In genomic region chr7:94289071-94289470, GRCh38 we compare ENCODE assay signal across 9 cellular contexts.
DNase-seq lines count a peak whose midpoint lies in the region; ATAC-seq, FAIRE-seq and TF ChIP-seq lines count a peak whose summit lies in the region.
"Had no signal": no experiment of that assay in that cellular context is flagged by ENCODE, and none has a peak within 500 bp of the region (broad histone marks: within the 10 kb centered on the region; RNA-seq: fewer than 3 reads in every experiment).

No MANE protein-coding gene starts in this region.

- POLR2A ChIA-PET in activated CD8-positive, alpha-beta T cell treated with anti-CD3 and anti-CD28 coated beads for 36 hours (lab: Charles Lee) = no interaction called here
- POLR2A ChIA-PET in activated CD8-positive, alpha-beta T cell treated with anti-CD3 and anti-CD28 coated beads, Interleukin-2, amount 10 ng/mL, durations not matched to agents 7 days and 5 days (lab: Charles Lee) = no interaction called here

- H3K27ac ChIP-seq in left lung = no peak overlapping the region
- H3K27ac ChIP-seq in aorta (ENCODE audit: low read depth in 1 of 2, low read length in 2 of 2) = no peak overlapping the region

- TF ChIP-seq CTCF in activated CD8-positive, alpha-beta T cell treated with anti-CD3 and anti-CD28 coated beads for 36 hours (IDR thresholded peaks at IDR 0.05) = no peak
- TF ChIP-seq CTCF in choroid plexus epithelial cell (conservative IDR thresholded peaks at IDR 0.05; ENCODE audit: low read depth, low read length) = peak; percentile 100
- peak; percentile 44 to 70 for TF ChIP-seq CTCF in left lung (IDR thresholded peaks at IDR 0.05)

- no peaks in the 10 kb centered on the region for H3K9me3 ChIP-seq in left lung
- H3K9me3 ChIP-seq in aorta (ENCODE audit: control insufficient read depth, low read length) = no peaks in the 10 kb centered on the region

- no peak overlapping the region for H3K4me3 Mint-ChIP-seq in activated CD8-positive, alpha-beta T cell treated with anti-CD3 and anti-CD28 coated beads for 36 hours
- H3K4me3 Mint-ChIP-seq in activated CD8-positive, alpha-beta T cell treated with anti-CD3 and anti-CD28 coated beads, Interleukin-2, amount 10 ng/mL, durations not matched to agents 7 days and 5 days = no peak overlapping the region
- H3K4me3 Mint-ChIP-seq: CD4-positive, CD25-positive, alpha-beta regulatory T cell had no signal

- no peak overlapping the region for H3K27ac Mint-ChIP-seq in activated CD8-positive, alpha-beta T cell treated with anti-CD3 and anti-CD28 coated beads for 36 hours
- H3K27ac Mint-ChIP-seq in activated CD8-positive, alpha-beta T cell treated with anti-CD3 and anti-CD28 coated beads, Interleukin-2, amount 10 ng/mL, durations not matched to agents 7 days and 5 days = no peak overlapping the region
- H3K27ac Mint-ChIP-seq: CD4-positive, CD25-positive, alpha-beta regulatory T cell had no signal

- no peaks in the 10 kb centered on the region for H3K4me1 Mint-ChIP-seq in activated CD8-positive, alpha-beta T cell treated with anti-CD3 and anti-CD28 coated beads for 36 hours (ENCODE audit: low read depth)
- no peaks in the 10 kb centered on the region for H3K4me1 Mint-ChIP-seq in activated CD8-positive, alpha-beta T cell treated with anti-CD3 and anti-CD28 coated beads, Interleukin-2, amount 10 ng/mL, durations not matched to agents 7 days and 5 days (ENCODE audit: low read depth)
- H3K4me1 Mint-ChIP-seq: CD4-positive, CD25-positive, alpha-beta regulatory T cell had no signal

- H3K4me3 ChIP-seq in choroid plexus epithelial cell (ENCODE audit: low read depth, low read length) = no peak overlapping the region
- H3K4me3 ChIP-seq in left lung = no peak overlapping the region
- no peak overlapping the region for H3K4me3 ChIP-seq in aorta (ENCODE audit: low read length in 2 of 2)

- H3K4me1 ChIP-seq in left lung = no peaks in the 10 kb centered on the region
- no peaks in the 10 kb centered on the region for H3K4me1 ChIP-seq in aorta (ENCODE audit: control insufficient read depth in 1 of 2, insufficient read depth in 2 of 2, low read length in 2 of 2)

- H3K27me3 ChIP-seq in left lung (peaks cover 0 to 4% of the 10 kb centered on the region in 2 donors), aorta (ENCODE audit: control insufficient read depth in 1 of 2, insufficient read depth in 2 of 2, low read length in 1 of 2) (no peaks in the 10 kb centered on the region)

- ATAC-seq in activated CD8-positive, alpha-beta T cell treated with anti-CD3 and anti-CD28 coated beads for 36 hours = no peak
- ATAC-seq in activated CD8-positive, alpha-beta T cell treated with anti-CD3 and anti-CD28 coated beads, Interleukin-2, amount 10 ng/mL, durations not matched to agents 7 days and 5 days = no peak
- ATAC-seq in left lung (peak; percentile 97), aorta (ENCODE audit: low FRiP score) (peak; percentile 83)

- H3K9me3 Mint-ChIP-seq in activated CD8-positive, alpha-beta T cell treated with anti-CD3 and anti-CD28 coated beads for 36 hours = no peaks in the 10 kb centered on the region
- H3K9me3 Mint-ChIP-seq in activated CD8-positive, alpha-beta T cell treated with anti-CD3 and anti-CD28 coated beads, Interleukin-2, amount 10 ng/mL, durations not matched to agents 7 days and 5 days (ENCODE audit: insufficient read depth) = no peaks in the 10 kb centered on the region

- intact Hi-C loops in activated CD8-positive, alpha-beta T cell treated with anti-CD3 and anti-CD28 coated beads for 36 hours (cut with micrococcal nuclease) = no loop called here
- intact Hi-C loops in left lung (cut with DNase I) = loop anchor here in 1 of 2 donors (5.0 kb wide), 1 partner anchor 148 kb away; no protein-coding TSS in a partner anchor
- intact Hi-C loops in aorta (cut with DNase I) = loop anchor here (1.0 to 2.0 kb wide), 2 partner anchors 147 to 148 kb away; no protein-coding TSS in a partner anchor

- peak; percentile 5 for DNase-seq in activated CD8-positive, alpha-beta T cell treated with anti-CD3 and anti-CD28 coated beads for 36 hours
- DNase-seq in activated CD8-positive, alpha-beta T cell treated with anti-CD3 and anti-CD28 coated beads, Interleukin-2, amount 10 ng/mL, durations not matched to agents 7 days and 5 days = no peak
- DNase-seq in NCI-H526 (lab: John Stamatoyannopoulos, UW) (peak; percentile 66 to 87), choroid plexus epithelial cell (ENCODE audit: low read depth) (peak; percentile 96), left lung (peak in 1 of 2 donors; percentile 47), aorta (peak; percentile 72 to 76), germinal center (ENCODE audit: low spot score) (no peak), GM12891 (ENCODE audit: insufficient read length, low spot score) (no peak)
- DNase-seq: CD4-positive, CD25-positive, alpha-beta regulatory T cell had no signal

- TF ChIP-seq POLR2A in GM12891 (IDR thresholded peaks at IDR 0.05; ENCODE audit: low read depth, low read length) = no peak

- FAIRE-seq in GM12891 (lab: Jason Lieb, UNC) = no peak

- CTCF ChIA-PET in activated CD8-positive, alpha-beta T cell treated with anti-CD3 and anti-CD28 coated beads for 36 hours (lab: Charles Lee) = interaction anchor here (0.9 kb wide), 1 partner anchor 9 kb away, joined by 3 read pairs; no protein-coding TSS in a partner anchor
- CTCF ChIA-PET in activated CD8-positive, alpha-beta T cell treated with anti-CD3 and anti-CD28 coated beads, Interleukin-2, amount 10 ng/mL, durations not matched to agents 7 days and 5 days (lab: Charles Lee) = interaction anchor here (0.7 kb wide), 1 partner anchor 75 kb away, joined by 3 read pairs; no protein-coding TSS in a partner anchor

- H3K36me3 Mint-ChIP-seq in activated CD8-positive, alpha-beta T cell treated with anti-CD3 and anti-CD28 coated beads for 36 hours (ENCODE audit: low read depth) = no peaks in the 10 kb centered on the region
- H3K36me3 Mint-ChIP-seq in activated CD8-positive, alpha-beta T cell treated with anti-CD3 and anti-CD28 coated beads, Interleukin-2, amount 10 ng/mL, durations not matched to agents 7 days and 5 days (ENCODE audit: low read depth) = no peaks in the 10 kb centered on the region
- H3K36me3 Mint-ChIP-seq: CD4-positive, CD25-positive, alpha-beta regulatory T cell had no signal

- H3K27me3 Mint-ChIP-seq in activated CD8-positive, alpha-beta T cell treated with anti-CD3 and anti-CD28 coated beads for 36 hours = peaks cover 6% of the 10 kb centered on the region
- peaks cover 6% of the 10 kb centered on the region for H3K27me3 Mint-ChIP-seq in activated CD8-positive, alpha-beta T cell treated with anti-CD3 and anti-CD28 coated beads, Interleukin-2, amount 10 ng/mL, durations not matched to agents 7 days and 5 days (ENCODE audit: low read depth)
- H3K27me3 Mint-ChIP-seq: CD4-positive, CD25-positive, alpha-beta regulatory T cell had no signal

- no peaks in the 10 kb centered on the region for H3K36me3 ChIP-seq in left lung
- no peaks in the 10 kb centered on the region for H3K36me3 ChIP-seq in aorta (ENCODE audit: control insufficient read depth in 1 of 2, insufficient read depth in 2 of 2, low read length in 1 of 2)

- 21 to 34% methylated on average over 1 of the region's 1 CpG for WGBS in aorta, 2 donors

TF ChIP-seq in GM12891, 5 proteins besides CTCF, POLR2A, EP300 and RAD21:
- TF ChIP-seq SPI1 (IDR thresholded peaks at IDR 0.05; ENCODE audit: low read depth, low read length) (no peak), POU2F2 (IDR thresholded peaks at IDR 0.05; ENCODE audit: low read depth, low read length) (no peak), PAX5 (IDR thresholded peaks at IDR 0.05; ENCODE audit: insufficient read depth, low read length, severe bottlenecking) (no peak), POLR2AphosphoS5 (IDR thresholded peaks at IDR 0.05; ENCODE audit: low read depth, low read length) (no peak), TAF1 (IDR thresholded peaks at IDR 0.05; ENCODE audit: low read depth, low read length) (no peak)

Comparison
In these comparisons a context has a peak if more than half of its experiments do, and no peak if none do; other contexts are left out.
1. DNase-seq: peak in activated CD8-positive, alpha-beta T cell treated with anti-CD3 and anti-CD28 coated beads for 36 hours (single experiment), NCI-H526 (2 of 2), choroid plexus epithelial cell (single experiment) and aorta (2 of 2); none in activated CD8-positive, alpha-beta T cell treated with anti-CD3 and anti-CD28 coated beads, Interleukin-2, amount 10 ng/mL, durations not matched to agents 7 days and 5 days (single experiment), germinal center (single experiment) and GM12891 (single experiment).
2. ATAC-seq: peak in left lung (single experiment) and aorta (single experiment); none in activated CD8-positive, alpha-beta T cell treated with anti-CD3 and anti-CD28 coated beads for 36 hours (single experiment) and activated CD8-positive, alpha-beta T cell treated with anti-CD3 and anti-CD28 coated beads, Interleukin-2, amount 10 ng/mL, durations not matched to agents 7 days and 5 days (single experiment).